In genomic region chr22:43218786-43219185, GRCh38 we compare ENCODE assay signal across 32 cellular contexts.
"Had no signal": no experiment of that assay in that cellular context is flagged by ENCODE, and none has a peak within 500 bp of the region (broad histone marks: within the 10 kb centered on the region; RNA-seq: fewer than 3 reads in every experiment).

No MANE protein-coding gene starts in this region.

- H3K4me1 ChIP-seq: ascending aorta, uterus had no signal

- H3K27me3 ChIP-seq: ascending aorta, brain microvascular endothelial cell, dorsolateral prefrontal cortex, gastroesophageal sphincter, ovary, right lobe of liver, uterus had no signal

- FAIRE-seq: kidney had no signal

- H3K9me3 ChIP-seq: ascending aorta, gastroesophageal sphincter, ovary, right lobe of liver, thoracic aorta, uterus had no signal

- H3K27ac ChIP-seq: ascending aorta, brain microvascular endothelial cell, coronary artery, dorsolateral prefrontal cortex, gastroesophageal sphincter, ovary, right lobe of liver, thoracic aorta, uterus, WERI-Rb-1 had no signal

- H3K9me3 Mint-ChIP-seq: activated naive CD4-positive, alpha-beta T cell treated with anti-CD3 and anti-CD28 coated beads, Interleukin-2, amount 10 ng/mL, durations not matched to agents 7 days and 5 days; activated naive CD8-positive, alpha-beta T cell treated with anti-CD3 and anti-CD28 coated beads, Interleukin-2, amount 10 ng/mL, durations not matched to agents 7 days and 5 days; activated T-cell treated with anti-CD3 and anti-CD28 coated beads, Interleukin-2, amount 50 U/mL, for 24 hours; mesothelial cell of epicardium; naive B cell; nephron progenitor cell; stimulated activated effector memory CD8-positive, alpha-beta T cell treated with anti-CD3 and anti-CD28 coated beads, Interleukin-12 subunit alpha, Interleukin-12 subunit beta, amount 100 ng/mL, for 72 hours; stimulated activated naive CD8-positive, alpha-beta T cell treated with anti-CD3 and anti-CD28 coated beads, Interleukin-15, Interleukin-2, amounts not matched to agents 100 ng/mL and 50 ng/mL, for 24 hours; type B pancreatic cell had no signal

- H3K36me3 ChIP-seq: ascending aorta, brain microvascular endothelial cell, ovary, right lobe of liver, thoracic aorta, uterus, WERI-Rb-1 had no signal

- H3K4me3 ChIP-seq: ascending aorta, coronary artery, dorsolateral prefrontal cortex, gastroesophageal sphincter, ovary, right lobe of liver, thoracic aorta, uterus had no signal

- H3K4me1 Mint-ChIP-seq: activated naive CD4-positive, alpha-beta T cell treated with anti-CD3 and anti-CD28 coated beads, Interleukin-2, amount 10 ng/mL, durations not matched to agents 7 days and 5 days; activated naive CD8-positive, alpha-beta T cell treated with anti-CD3 and anti-CD28 coated beads, Interleukin-2, amount 10 ng/mL, durations not matched to agents 7 days and 5 days; immature natural killer cell; naive B cell; stimulated activated effector memory CD8-positive, alpha-beta T cell treated with anti-CD3 and anti-CD28 coated beads, Interleukin-12 subunit alpha, Interleukin-12 subunit beta, amount 100 ng/mL, for 72 hours had no signal

- H3K27ac Mint-ChIP-seq: activated naive CD4-positive, alpha-beta T cell treated with anti-CD3 and anti-CD28 coated beads, Interleukin-2, amount 10 ng/mL, durations not matched to agents 7 days and 5 days; activated naive CD8-positive, alpha-beta T cell treated with anti-CD3 and anti-CD28 coated beads, Interleukin-2, amount 10 ng/mL, durations not matched to agents 7 days and 5 days; activated T-cell treated with anti-CD3 and anti-CD28 coated beads, Interleukin-2, amount 50 U/mL, for 24 hours; immature natural killer cell; mesothelial cell of epicardium; nephron progenitor cell; progenitor cell of endocrine pancreas; stimulated activated effector memory CD8-positive, alpha-beta T cell treated with anti-CD3 and anti-CD28 coated beads, Interleukin-12 subunit alpha, Interleukin-12 subunit beta, amount 100 ng/mL, for 72 hours; stimulated activated naive CD8-positive, alpha-beta T cell treated with anti-CD3 and anti-CD28 coated beads, Interleukin-15, Interleukin-2, amounts not matched to agents 100 ng/mL and 50 ng/mL, for 24 hours; type B pancreatic cell had no signal

- H3K36me3 Mint-ChIP-seq: activated naive CD4-positive, alpha-beta T cell treated with anti-CD3 and anti-CD28 coated beads, Interleukin-2, amount 10 ng/mL, durations not matched to agents 7 days and 5 days; activated naive CD8-positive, alpha-beta T cell treated with anti-CD3 and anti-CD28 coated beads, Interleukin-2, amount 10 ng/mL, durations not matched to agents 7 days and 5 days; immature natural killer cell; mesothelial cell of epicardium; naive B cell; stimulated activated effector memory CD8-positive, alpha-beta T cell treated with anti-CD3 and anti-CD28 coated beads, Interleukin-12 subunit alpha, Interleukin-12 subunit beta, amount 100 ng/mL, for 72 hours had no signal

- H3K4me3 Mint-ChIP-seq: activated naive CD4-positive, alpha-beta T cell treated with anti-CD3 and anti-CD28 coated beads, Interleukin-2, amount 10 ng/mL, durations not matched to agents 7 days and 5 days; activated naive CD8-positive, alpha-beta T cell treated with anti-CD3 and anti-CD28 coated beads, Interleukin-2, amount 10 ng/mL, durations not matched to agents 7 days and 5 days; activated T-cell treated with anti-CD3 and anti-CD28 coated beads, Interleukin-2, amount 50 U/mL, for 24 hours; immature natural killer cell; mesothelial cell of epicardium; naive B cell; nephron progenitor cell; stimulated activated effector memory CD8-positive, alpha-beta T cell treated with anti-CD3 and anti-CD28 coated beads, Interleukin-12 subunit alpha, Interleukin-12 subunit beta, amount 100 ng/mL, for 72 hours; stimulated activated naive CD8-positive, alpha-beta T cell treated with anti-CD3 and anti-CD28 coated beads, Interleukin-15, Interleukin-2, amounts not matched to agents 100 ng/mL and 50 ng/mL, for 24 hours; type B pancreatic cell had no signal

- DNase-seq: activated CD4-positive, alpha-beta T cell treated with anti-CD3 and anti-CD28 coated beads for 48 hours; activated CD4-positive, alpha-beta T cell treated with anti-CD3 and anti-CD28 coated beads, Interleukin-2, amount 50 U/mL, for 48 hours; activated CD8-positive, alpha-beta memory T cell treated with anti-CD3 and anti-CD28 coated beads, Interleukin-2, amount 50 U/mL, for 48 hours; activated gamma-delta T cell; activated naive CD4-positive, alpha-beta T cell treated with anti-CD3 and anti-CD28 coated beads, Interleukin-2, amount 10 ng/mL, durations not matched to agents 7 days and 5 days; activated naive CD8-positive, alpha-beta T cell treated with anti-CD3 and anti-CD28 coated beads, Interleukin-2, amount 10 ng/mL, durations not matched to agents 7 days and 5 days; activated T-cell treated with anti-CD3 and anti-CD28 coated beads, Interleukin-2, amount 50 U/mL, for 24 hours; brain microvascular endothelial cell; dorsolateral prefrontal cortex; effector memory CD4-positive, alpha-beta T cell; head of caudate nucleus; hippocampal formation; immature natural killer cell; kidney; left colon; mammary epithelial cell; naive B cell; nephron progenitor cell; ovary; right lobe of liver; stimulated activated CD4-positive, alpha-beta T cell treated with anti-CD3 and anti-CD28 coated beads, Interleukin-4, amount 100 ng/mL, for 24 hours; uterus; WERI-Rb-1 had no signal

- H3K27me3 Mint-ChIP-seq: activated naive CD8-positive, alpha-beta T cell treated with anti-CD3 and anti-CD28 coated beads, Interleukin-2, amount 10 ng/mL, durations not matched to agents 7 days and 5 days; activated T-cell treated with anti-CD3 and anti-CD28 coated beads, Interleukin-2, amount 50 U/mL, for 24 hours; stimulated activated naive CD8-positive, alpha-beta T cell treated with anti-CD3 and anti-CD28 coated beads, Interleukin-15, Interleukin-2, amounts not matched to agents 100 ng/mL and 50 ng/mL, for 24 hours had no signal
